In the genomic region with DNA sequence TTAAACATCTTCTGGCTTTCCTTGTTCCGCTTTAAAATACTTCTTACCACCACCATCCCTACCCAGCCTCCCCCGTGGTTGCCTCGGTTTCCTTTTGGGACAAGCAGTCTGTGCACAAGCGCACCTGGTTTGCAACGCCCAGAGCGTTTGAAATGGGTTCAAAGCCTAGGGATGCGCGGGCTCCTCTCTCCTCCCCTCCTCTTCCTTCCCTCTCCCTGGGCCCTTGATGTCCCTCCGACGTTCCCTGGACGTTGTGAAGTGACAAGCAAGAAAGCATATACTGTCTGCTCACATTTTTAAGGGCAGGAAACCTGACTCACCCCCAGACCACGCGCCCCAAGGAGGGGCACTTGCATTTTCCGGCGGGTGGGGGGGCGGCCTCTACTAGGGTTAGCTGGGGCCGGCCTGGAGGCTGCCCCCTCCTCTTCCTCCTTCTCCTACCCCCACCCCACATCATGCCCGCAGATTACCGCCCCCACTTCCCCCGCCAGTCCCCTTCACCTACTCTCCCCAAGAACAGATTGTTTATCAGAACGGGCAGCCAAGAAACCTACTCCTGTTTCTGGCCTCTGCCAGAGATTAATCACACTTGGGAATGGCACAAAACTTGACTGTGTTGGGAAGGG, we compare ENCODE assay signal across 1 cellular context.
TF ChIP-seq lines count a peak whose summit lies in the region.

No MANE protein-coding gene starts in this region.

TF ChIP-seq in K562, 482 proteins besides CTCF, POLR2A, EP300 and RAD21 (continued from another document):
- TF ChIP-seq PRPF4 (IDR thresholded peaks at IDR 0.05; ENCODE audit: insufficient read depth, low read depth, low read length, poor library complexity, severe bottlenecking), result no peak
- TF ChIP-seq EGR1 (conservative IDR thresholded peaks at IDR 0.05), result peak; percentile 64
- no peak for TF ChIP-seq ETS2 (tag; IDR thresholded peaks at IDR 0.05; ENCODE audit: borderline replicate concordance, poor library complexity, severe bottlenecking)
- no peak for TF ChIP-seq ZNF212 (CRISPR knock-in tag; IDR thresholded peaks at IDR 0.05)
- TF ChIP-seq, protein P1, sequence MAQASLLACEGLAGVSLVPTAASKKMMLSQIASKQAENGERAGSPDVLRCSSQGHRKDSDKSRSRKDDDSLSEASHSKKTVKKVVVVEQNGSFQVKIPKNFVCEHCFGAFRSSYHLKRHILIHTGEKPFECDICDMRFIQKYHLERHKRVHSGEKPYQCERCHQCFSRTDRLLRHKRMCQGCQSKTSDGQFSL (CRISPR knock-in tag; IDR thresholded peaks at IDR 0.05), result peak; percentile 52; the same call in 1 of the 2 replicates
- TF ChIP-seq, protein P1 (tag; IDR thresholded peaks at IDR 0.05), result no peak
- TF ChIP-seq, protein P2, sequence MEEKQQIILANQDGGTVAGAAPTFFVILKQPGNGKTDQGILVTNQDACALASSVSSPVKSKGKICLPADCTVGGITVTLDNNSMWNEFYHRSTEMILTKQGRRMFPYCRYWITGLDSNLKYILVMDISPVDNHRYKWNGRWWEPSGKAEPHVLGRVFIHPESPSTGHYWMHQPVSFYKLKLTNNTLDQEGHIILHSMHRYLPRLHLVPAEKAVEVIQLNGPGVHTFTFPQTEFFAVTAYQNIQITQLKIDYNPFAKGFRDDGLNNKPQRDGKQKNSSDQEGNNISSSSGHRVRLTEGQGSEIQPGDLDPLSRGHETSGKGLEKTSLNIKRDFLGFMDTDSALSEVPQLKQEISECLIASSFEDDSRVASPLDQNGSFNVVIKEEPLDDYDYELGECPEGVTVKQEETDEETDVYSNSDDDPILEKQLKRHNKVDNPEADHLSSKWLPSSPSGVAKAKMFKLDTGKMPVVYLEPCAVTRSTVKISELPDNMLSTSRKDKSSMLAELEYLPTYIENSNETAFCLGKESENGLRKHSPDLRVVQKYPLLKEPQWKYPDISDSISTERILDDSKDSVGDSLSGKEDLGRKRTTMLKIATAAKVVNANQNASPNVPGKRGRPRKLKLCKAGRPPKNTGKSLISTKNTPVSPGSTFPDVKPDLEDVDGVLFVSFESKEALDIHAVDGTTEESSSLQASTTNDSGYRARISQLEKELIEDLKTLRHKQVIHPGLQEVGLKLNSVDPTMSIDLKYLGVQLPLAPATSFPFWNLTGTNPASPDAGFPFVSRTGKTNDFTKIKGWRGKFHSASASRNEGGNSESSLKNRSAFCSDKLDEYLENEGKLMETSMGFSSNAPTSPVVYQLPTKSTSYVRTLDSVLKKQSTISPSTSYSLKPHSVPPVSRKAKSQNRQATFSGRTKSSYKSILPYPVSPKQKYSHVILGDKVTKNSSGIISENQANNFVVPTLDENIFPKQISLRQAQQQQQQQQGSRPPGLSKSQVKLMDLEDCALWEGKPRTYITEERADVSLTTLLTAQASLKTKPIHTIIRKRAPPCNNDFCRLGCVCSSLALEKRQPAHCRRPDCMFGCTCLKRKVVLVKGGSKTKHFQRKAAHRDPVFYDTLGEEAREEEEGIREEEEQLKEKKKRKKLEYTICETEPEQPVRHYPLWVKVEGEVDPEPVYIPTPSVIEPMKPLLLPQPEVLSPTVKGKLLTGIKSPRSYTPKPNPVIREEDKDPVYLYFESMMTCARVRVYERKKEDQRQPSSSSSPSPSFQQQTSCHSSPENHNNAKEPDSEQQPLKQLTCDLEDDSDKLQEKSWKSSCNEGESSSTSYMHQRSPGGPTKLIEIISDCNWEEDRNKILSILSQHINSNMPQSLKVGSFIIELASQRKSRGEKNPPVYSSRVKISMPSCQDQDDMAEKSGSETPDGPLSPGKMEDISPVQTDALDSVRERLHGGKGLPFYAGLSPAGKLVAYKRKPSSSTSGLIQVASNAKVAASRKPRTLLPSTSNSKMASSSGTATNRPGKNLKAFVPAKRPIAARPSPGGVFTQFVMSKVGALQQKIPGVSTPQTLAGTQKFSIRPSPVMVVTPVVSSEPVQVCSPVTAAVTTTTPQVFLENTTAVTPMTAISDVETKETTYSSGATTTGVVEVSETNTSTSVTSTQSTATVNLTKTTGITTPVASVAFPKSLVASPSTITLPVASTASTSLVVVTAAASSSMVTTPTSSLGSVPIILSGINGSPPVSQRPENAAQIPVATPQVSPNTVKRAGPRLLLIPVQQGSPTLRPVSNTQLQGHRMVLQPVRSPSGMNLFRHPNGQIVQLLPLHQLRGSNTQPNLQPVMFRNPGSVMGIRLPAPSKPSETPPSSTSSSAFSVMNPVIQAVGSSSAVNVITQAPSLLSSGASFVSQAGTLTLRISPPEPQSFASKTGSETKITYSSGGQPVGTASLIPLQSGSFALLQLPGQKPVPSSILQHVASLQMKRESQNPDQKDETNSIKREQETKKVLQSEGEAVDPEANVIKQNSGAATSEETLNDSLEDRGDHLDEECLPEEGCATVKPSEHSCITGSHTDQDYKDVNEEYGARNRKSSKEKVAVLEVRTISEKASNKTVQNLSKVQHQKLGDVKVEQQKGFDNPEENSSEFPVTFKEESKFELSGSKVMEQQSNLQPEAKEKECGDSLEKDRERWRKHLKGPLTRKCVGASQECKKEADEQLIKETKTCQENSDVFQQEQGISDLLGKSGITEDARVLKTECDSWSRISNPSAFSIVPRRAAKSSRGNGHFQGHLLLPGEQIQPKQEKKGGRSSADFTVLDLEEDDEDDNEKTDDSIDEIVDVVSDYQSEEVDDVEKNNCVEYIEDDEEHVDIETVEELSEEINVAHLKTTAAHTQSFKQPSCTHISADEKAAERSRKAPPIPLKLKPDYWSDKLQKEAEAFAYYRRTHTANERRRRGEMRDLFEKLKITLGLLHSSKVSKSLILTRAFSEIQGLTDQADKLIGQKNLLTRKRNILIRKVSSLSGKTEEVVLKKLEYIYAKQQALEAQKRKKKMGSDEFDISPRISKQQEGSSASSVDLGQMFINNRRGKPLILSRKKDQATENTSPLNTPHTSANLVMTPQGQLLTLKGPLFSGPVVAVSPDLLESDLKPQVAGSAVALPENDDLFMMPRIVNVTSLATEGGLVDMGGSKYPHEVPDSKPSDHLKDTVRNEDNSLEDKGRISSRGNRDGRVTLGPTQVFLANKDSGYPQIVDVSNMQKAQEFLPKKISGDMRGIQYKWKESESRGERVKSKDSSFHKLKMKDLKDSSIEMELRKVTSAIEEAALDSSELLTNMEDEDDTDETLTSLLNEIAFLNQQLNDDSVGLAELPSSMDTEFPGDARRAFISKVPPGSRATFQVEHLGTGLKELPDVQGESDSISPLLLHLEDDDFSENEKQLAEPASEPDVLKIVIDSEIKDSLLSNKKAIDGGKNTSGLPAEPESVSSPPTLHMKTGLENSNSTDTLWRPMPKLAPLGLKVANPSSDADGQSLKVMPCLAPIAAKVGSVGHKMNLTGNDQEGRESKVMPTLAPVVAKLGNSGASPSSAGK (IDR thresholded peaks at IDR 0.05), result no peak
- no peak for TF ChIP-seq RBM14 (IDR thresholded peaks at IDR 0.05; ENCODE audit: borderline replicate concordance, insufficient read depth, low read depth, low read length)
- TF ChIP-seq ARHGAP35 (IDR thresholded peaks at IDR 0.05; ENCODE audit: partially characterized antibody), result no peak
- no peak for TF ChIP-seq ZNF232 (CRISPR knock-in tag; IDR thresholded peaks at IDR 0.05)
- TF ChIP-seq MYBL2 (IDR thresholded peaks at IDR 0.05; ENCODE audit: low read depth), result no peak
- no peak for TF ChIP-seq MYBL2 (CRISPR knock-in tag; IDR thresholded peaks at IDR 0.05; ENCODE audit: borderline replicate concordance)
- TF ChIP-seq, protein P3, sequence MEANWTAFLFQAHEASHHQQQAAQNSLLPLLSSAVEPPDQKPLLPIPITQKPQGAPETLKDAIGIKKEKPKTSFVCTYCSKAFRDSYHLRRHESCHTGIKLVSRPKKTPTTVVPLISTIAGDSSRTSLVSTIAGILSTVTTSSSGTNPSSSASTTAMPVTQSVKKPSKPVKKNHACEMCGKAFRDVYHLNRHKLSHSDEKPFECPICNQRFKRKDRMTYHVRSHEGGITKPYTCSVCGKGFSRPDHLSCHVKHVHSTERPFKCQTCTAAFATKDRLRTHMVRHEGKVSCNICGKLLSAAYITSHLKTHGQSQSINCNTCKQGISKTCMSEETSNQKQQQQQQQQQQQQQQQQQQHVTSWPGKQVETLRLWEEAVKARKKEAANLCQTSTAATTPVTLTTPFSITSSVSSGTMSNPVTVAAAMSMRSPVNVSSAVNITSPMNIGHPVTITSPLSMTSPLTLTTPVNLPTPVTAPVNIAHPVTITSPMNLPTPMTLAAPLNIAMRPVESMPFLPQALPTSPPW (CRISPR knock-in tag; IDR thresholded peaks at IDR 0.05), result peak; percentile 66
- no peak for TF ChIP-seq ZC3H8 (IDR thresholded peaks at IDR 0.05)
- no peak for TF ChIP-seq ATF7 (IDR thresholded peaks at IDR 0.05)
- TF ChIP-seq CBX3 (IDR thresholded peaks at IDR 0.05; ENCODE audit: borderline replicate concordance in 1 of 2, low read length in 2 of 2), result no peak
- no peak for TF ChIP-seq ZNF217 (CRISPR knock-in tag; IDR thresholded peaks at IDR 0.05)
- TF ChIP-seq MAFF (IDR thresholded peaks at IDR 0.05; ENCODE audit: low read length), result no peak
- no peak for TF ChIP-seq HMGN3 (IDR thresholded peaks at IDR 0.05; ENCODE audit: borderline replicate concordance, extremely low read depth, insufficient read length, low read depth, low read length)
- TF ChIP-seq, protein P4, sequence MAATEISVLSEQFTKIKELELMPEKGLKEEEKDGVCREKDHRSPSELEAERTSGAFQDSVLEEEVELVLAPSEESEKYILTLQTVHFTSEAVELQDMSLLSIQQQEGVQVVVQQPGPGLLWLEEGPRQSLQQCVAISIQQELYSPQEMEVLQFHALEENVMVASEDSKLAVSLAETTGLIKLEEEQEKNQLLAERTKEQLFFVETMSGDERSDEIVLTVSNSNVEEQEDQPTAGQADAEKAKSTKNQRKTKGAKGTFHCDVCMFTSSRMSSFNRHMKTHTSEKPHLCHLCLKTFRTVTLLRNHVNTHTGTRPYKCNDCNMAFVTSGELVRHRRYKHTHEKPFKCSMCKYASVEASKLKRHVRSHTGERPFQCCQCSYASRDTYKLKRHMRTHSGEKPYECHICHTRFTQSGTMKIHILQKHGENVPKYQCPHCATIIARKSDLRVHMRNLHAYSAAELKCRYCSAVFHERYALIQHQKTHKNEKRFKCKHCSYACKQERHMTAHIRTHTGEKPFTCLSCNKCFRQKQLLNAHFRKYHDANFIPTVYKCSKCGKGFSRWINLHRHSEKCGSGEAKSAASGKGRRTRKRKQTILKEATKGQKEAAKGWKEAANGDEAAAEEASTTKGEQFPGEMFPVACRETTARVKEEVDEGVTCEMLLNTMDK (IDR thresholded peaks at IDR 0.05; ENCODE audit: borderline replicate concordance, insufficient read depth, low read depth, low read length, poor library complexity, severe bottlenecking), result no peak
- TF ChIP-seq, protein P5, sequence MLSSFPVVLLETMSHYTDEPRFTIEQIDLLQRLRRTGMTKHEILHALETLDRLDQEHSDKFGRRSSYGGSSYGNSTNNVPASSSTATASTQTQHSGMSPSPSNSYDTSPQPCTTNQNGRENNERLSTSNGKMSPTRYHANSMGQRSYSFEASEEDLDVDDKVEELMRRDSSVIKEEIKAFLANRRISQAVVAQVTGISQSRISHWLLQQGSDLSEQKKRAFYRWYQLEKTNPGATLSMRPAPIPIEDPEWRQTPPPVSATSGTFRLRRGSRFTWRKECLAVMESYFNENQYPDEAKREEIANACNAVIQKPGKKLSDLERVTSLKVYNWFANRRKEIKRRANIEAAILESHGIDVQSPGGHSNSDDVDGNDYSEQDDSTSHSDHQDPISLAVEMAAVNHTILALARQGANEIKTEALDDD (IDR thresholded peaks at IDR 0.05), result no peak
